Comparison of ENCODE assay signal across 14 cellular contexts in genomic region chr2:96890252-96890651, GRCh38.
"Had no signal": no experiment of that assay in that cellular context is flagged by ENCODE, and none has a peak within 500 bp of the region (broad histone marks: within the 10 kb centered on the region; RNA-seq: fewer than 3 reads in every experiment).

No MANE protein-coding gene starts in this region.

- H3K27me3 ChIP-seq: left lung, upper lobe of right lung had no signal

- H3K9me3 Mint-ChIP-seq: activated CD4-positive, alpha-beta memory T cell treated with anti-CD3 and anti-CD28 coated beads for 36 hours; activated naive CD8-positive, alpha-beta T cell treated with anti-CD3 and anti-CD28 coated beads, Interleukin-2, amount 10 ng/mL, durations not matched to agents 7 days and 5 days; activated T-cell treated with anti-CD3 and anti-CD28 coated beads, Interleukin-2, amount 50 U/mL, for 72 hours; stimulated activated naive B cell treated with anti-CD40 and anti-IgM and Interleukin-4, amounts not matched to agents 10 μg/mL and 1 μg/mL and 100 μg/mL, for 72 hours had no signal

- H3K36me3 Mint-ChIP-seq: activated CD4-positive, alpha-beta memory T cell treated with anti-CD3 and anti-CD28 coated beads for 36 hours; activated naive CD8-positive, alpha-beta T cell treated with anti-CD3 and anti-CD28 coated beads, Interleukin-2, amount 10 ng/mL, durations not matched to agents 7 days and 5 days; stimulated activated naive B cell treated with anti-CD40 and anti-IgM and Interleukin-4, amounts not matched to agents 10 μg/mL and 1 μg/mL and 100 μg/mL, for 72 hours had no signal

- H3K27me3 Mint-ChIP-seq: activated CD4-positive, alpha-beta memory T cell treated with anti-CD3 and anti-CD28 coated beads for 36 hours; activated naive CD8-positive, alpha-beta T cell treated with anti-CD3 and anti-CD28 coated beads, Interleukin-2, amount 10 ng/mL, durations not matched to agents 7 days and 5 days had no signal

- H3K4me3 Mint-ChIP-seq: activated CD4-positive, alpha-beta memory T cell treated with anti-CD3 and anti-CD28 coated beads for 36 hours; activated naive CD8-positive, alpha-beta T cell treated with anti-CD3 and anti-CD28 coated beads, Interleukin-2, amount 10 ng/mL, durations not matched to agents 7 days and 5 days; activated T-cell treated with anti-CD3 and anti-CD28 coated beads, Interleukin-2, amount 50 U/mL, for 72 hours; stimulated activated naive B cell treated with anti-CD40 and anti-IgM and Interleukin-4, amounts not matched to agents 10 μg/mL and 1 μg/mL and 100 μg/mL, for 72 hours had no signal

- H3K27ac Mint-ChIP-seq: activated CD4-positive, alpha-beta memory T cell treated with anti-CD3 and anti-CD28 coated beads for 36 hours; activated naive CD8-positive, alpha-beta T cell treated with anti-CD3 and anti-CD28 coated beads, Interleukin-2, amount 10 ng/mL, durations not matched to agents 7 days and 5 days; activated T-cell treated with anti-CD3 and anti-CD28 coated beads, Interleukin-2, amount 50 U/mL, for 72 hours; stimulated activated naive B cell treated with anti-CD40 and anti-IgM and Interleukin-4, amounts not matched to agents 10 μg/mL and 1 μg/mL and 100 μg/mL, for 72 hours had no signal

- ATAC-seq: activated T-cell treated with anti-CD3 and anti-CD28 coated beads, Interleukin-2, amount 50 U/mL, for 72 hours; left lung; right cardiac atrium; stimulated activated naive B cell treated with anti-CD40 and anti-IgM and Interleukin-4, amounts not matched to agents 10 μg/mL and 1 μg/mL and 100 μg/mL, for 72 hours; upper lobe of right lung had no signal

- H3K36me3 ChIP-seq: left lung, upper lobe of right lung had no signal

- H3K4me3 ChIP-seq: left lung, upper lobe of right lung had no signal

- DNase-seq: activated CD4-positive, alpha-beta memory T cell treated with anti-CD3 and anti-CD28 coated beads for 36 hours; activated naive CD8-positive, alpha-beta T cell treated with anti-CD3 and anti-CD28 coated beads, Interleukin-2, amount 10 ng/mL, durations not matched to agents 7 days and 5 days; activated T-cell treated with anti-CD3 and anti-CD28 coated beads, Interleukin-2, amount 50 U/mL, for 72 hours; aorta; foreskin melanocyte; islet precursor cell; left lung; mesendoderm; posterior cingulate gyrus; right cardiac atrium; stimulated activated CD4-positive, alpha-beta T cell treated with anti-CD3 and anti-CD28 coated beads, Interleukin-2, amount 100 ng/mL, for 24 hours; stimulated activated naive B cell treated with anti-CD40 and anti-IgM and Interleukin-4, amounts not matched to agents 10 μg/mL and 1 μg/mL and 100 μg/mL, for 72 hours; T1000; upper lobe of right lung had no signal

- H3K9me3 ChIP-seq: left lung, upper lobe of right lung had no signal

- H3K27ac ChIP-seq: left lung had no signal
